ENCODE assay signal across 8 cellular contexts in the genomic region with DNA sequence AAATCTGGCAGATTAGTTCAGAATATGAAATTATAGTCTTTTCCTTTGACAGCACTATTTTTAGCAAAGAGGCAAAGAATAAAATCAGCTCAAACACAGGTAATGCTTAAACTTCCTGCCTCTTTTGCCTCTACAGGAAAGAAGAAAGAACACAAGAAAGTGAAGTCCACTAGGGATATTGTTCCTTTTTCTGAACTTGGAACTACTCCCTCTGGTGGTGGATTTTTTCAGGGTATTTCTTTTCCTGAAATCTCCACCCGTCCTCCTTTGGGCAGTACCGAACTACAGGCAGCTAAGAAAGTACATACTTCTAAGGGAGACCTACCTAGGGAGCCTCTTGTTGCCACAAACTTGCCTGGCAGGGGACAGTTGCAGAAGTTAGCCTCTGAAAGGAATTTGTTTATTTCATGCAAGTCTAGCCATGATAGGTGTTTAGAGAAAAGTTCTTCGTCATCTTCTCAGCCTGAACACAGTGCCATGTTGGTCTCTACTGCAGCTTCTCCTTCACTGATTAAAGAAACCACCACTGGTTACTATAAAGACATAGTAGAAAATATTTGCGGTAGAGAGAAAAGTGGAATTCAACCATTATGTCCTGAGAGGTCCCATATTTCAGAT. TPM values are rescaled to one million over a fixed set of nuclear protein-coding genes. Genes with fewer than 3 reads are reported as not detected.
DNase-seq lines count a peak whose midpoint lies in the region; ATAC-seq, FAIRE-seq and TF ChIP-seq lines count a peak whose summit lies in the region.

No MANE protein-coding gene starts in this region.

- no peaks in the 10 kb centered on the region for H3K4me1 ChIP-seq in small intestine (ENCODE audit: control insufficient read depth in 2 of 2, insufficient read depth in 1 of 2, low read depth in 1 of 2, low read length in 1 of 2)

- peaks cover 57% of the 10 kb centered on the region for H3K36me3 Mint-ChIP-seq in activated CD4-positive, alpha-beta T cell treated with anti-CD3 and anti-CD28 coated beads for 36 hours (ENCODE audit: low read depth)

- H3K4me1 Mint-ChIP-seq in activated CD4-positive, alpha-beta T cell treated with anti-CD3 and anti-CD28 coated beads for 36 hours: peaks cover 5% of the 10 kb centered on the region

- no peak for FAIRE-seq in small intestine (lab: Jason Lieb, UNC)

- H3K9me3 ChIP-seq in small intestine (ENCODE audit: control insufficient read depth, low read depth): no peaks in the 10 kb centered on the region

- H3K4me3 Mint-ChIP-seq in activated CD4-positive, alpha-beta T cell treated with anti-CD3 and anti-CD28 coated beads for 36 hours: no peak overlapping the region

- TF ChIP-seq EP300 in Ishikawa (IDR thresholded peaks at IDR 0.05; ENCODE audit: borderline replicate concordance): no peak

- 52 to 70% (median 64%) methylated on average over 4 of the region's 4 CpGs for WGBS in small intestine, 3 donors

- no peaks in the 10 kb centered on the region for H3K27me3 Mint-ChIP-seq in activated CD4-positive, alpha-beta T cell treated with anti-CD3 and anti-CD28 coated beads for 36 hours

- intact Hi-C loops in activated CD4-positive, alpha-beta T cell treated with anti-CD3 and anti-CD28 coated beads for 36 hours (cut with DNase I, micrococcal nuclease): loop anchor here (1.0 to 5.0 kb wide), 4 partner anchors 14 to 110 kb away; no protein-coding TSS in a partner anchor

- peak; percentile 61 for ATAC-seq in activated CD4-positive, alpha-beta T cell treated with anti-CD3 and anti-CD28 coated beads for 36 hours

- CTCF ChIA-PET in activated CD4-positive, alpha-beta T cell treated with anti-CD3 and anti-CD28 coated beads for 36 hours (lab: Charles Lee): interaction anchor here (0.7 to 5.0 kb wide), 20 partner anchors 11 to 116 kb away, joined by 3 to 53 read pairs (median 4); no protein-coding TSS in a partner anchor

- POLR2A ChIA-PET in activated CD4-positive, alpha-beta T cell treated with anti-CD3 and anti-CD28 coated beads for 36 hours (lab: Charles Lee): interaction anchor here (0.6 to 0.8 kb wide), 2 partner anchors 15 to 17 kb away, joined by 3 to 9 read pairs; no protein-coding TSS in a partner anchor

- H3K9me3 Mint-ChIP-seq in activated CD4-positive, alpha-beta T cell treated with anti-CD3 and anti-CD28 coated beads for 36 hours (ENCODE audit: low read depth): no peaks in the 10 kb centered on the region

- TF ChIP-seq CTCF in fibroblast of mammary gland (conservative IDR thresholded peaks at IDR 0.05; ENCODE audit: control insufficient read depth, insufficient read depth, low read depth, low read length): peak; percentile 64

- no peak overlapping the region for H3K27ac Mint-ChIP-seq in activated CD4-positive, alpha-beta T cell treated with anti-CD3 and anti-CD28 coated beads for 36 hours

- no peak for DNase-seq in activated CD4-positive, alpha-beta T cell treated with anti-CD3 and anti-CD28 coated beads for 36 hours
- no peak for DNase-seq in activated CD4-positive, alpha-beta T cell treated with anti-CD3 and anti-CD28 coated beads for 1 hour
- DNase-seq in SKM-1 treated with dmso at 0.1 percent for 144 hours (lab: John Stamatoyannopoulos, UW; ENCODE audit: unreplicated experiment) (peak; percentile 5), fibroblast of mammary gland (ENCODE audit: low read depth) (peak; percentile 66), small intestine (peak; percentile 66)
- no peak for DNase-seq in stimulated activated CD4-positive, alpha-beta T cell treated with anti-CD3 and anti-CD28 coated beads, Interleukin-1b, Interleukin-23, amount 100 ng/mL, for 48 hours
- no peak for DNase-seq in activated CD4-positive, alpha-beta T cell treated with anti-CD3 and anti-CD28 coated beads, Interleukin-2, amount 50 U/mL, for 48 hours

- no peak overlapping the region for H3K4me3 ChIP-seq in fibroblast of mammary gland (ENCODE audit: control insufficient read depth, low read depth, low read length)
- H3K4me3 ChIP-seq in small intestine (ENCODE audit: low read depth in 1 of 2, low read length in 2 of 2): no peak overlapping the region

- peaks cover 0 to 2% of the 10 kb centered on the region in 2 donors for H3K36me3 ChIP-seq in small intestine (ENCODE audit: control insufficient read depth in 2 of 2, insufficient read depth in 2 of 2, low read length in 2 of 2)

- H3K27me3 ChIP-seq in small intestine (ENCODE audit: control insufficient read depth in 2 of 2, insufficient read depth in 2 of 2, low read length in 2 of 2): no peaks in the 10 kb centered on the region

- H3K27ac ChIP-seq in small intestine (ENCODE audit: low read depth in 1 of 2, low read length in 1 of 2): no peak overlapping the region

- TF ChIP-seq RAD21 in Ishikawa (IDR thresholded peaks at IDR 0.05; ENCODE audit: low read depth): peak; percentile 38

TF ChIP-seq in Ishikawa, 13 proteins besides CTCF, POLR2A, EP300 and RAD21:
- TF ChIP-seq TCF12 (IDR thresholded peaks at IDR 0.05; ENCODE audit: low read depth) (no peak), TEAD4 (IDR thresholded peaks at IDR 0.05) (no peak), NFIC (IDR thresholded peaks at IDR 0.05) (no peak), ZBTB7A (IDR thresholded peaks at IDR 0.05; ENCODE audit: low read depth) (no peak), FOXM1 (IDR thresholded peaks at IDR 0.05; ENCODE audit: borderline replicate concordance, low read depth) (no peak), YY1 (IDR thresholded peaks at IDR 0.05; ENCODE audit: low read depth) (no peak), CEBPB (IDR thresholded peaks at IDR 0.05) (no peak), REST (IDR thresholded peaks at IDR 0.05; ENCODE audit: low read depth) (no peak), CREB1 (IDR thresholded peaks at IDR 0.05; ENCODE audit: low read depth) (no peak), TAF1 (IDR thresholded peaks at IDR 0.05; ENCODE audit: low read depth) (no peak), EGR1 (IDR thresholded peaks at IDR 0.05) (no peak)
- TF ChIP-seq, protein P1, sequence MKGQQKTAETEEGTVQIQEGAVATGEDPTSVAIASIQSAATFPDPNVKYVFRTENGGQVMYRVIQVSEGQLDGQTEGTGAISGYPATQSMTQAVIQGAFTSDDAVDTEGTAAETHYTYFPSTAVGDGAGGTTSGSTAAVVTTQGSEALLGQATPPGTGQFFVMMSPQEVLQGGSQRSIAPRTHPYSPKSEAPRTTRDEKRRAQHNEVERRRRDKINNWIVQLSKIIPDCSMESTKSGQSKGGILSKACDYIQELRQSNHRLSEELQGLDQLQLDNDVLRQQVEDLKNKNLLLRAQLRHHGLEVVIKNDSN (IDR thresholded peaks at IDR 0.05): no peak
- TF ChIP-seq, protein P2, sequence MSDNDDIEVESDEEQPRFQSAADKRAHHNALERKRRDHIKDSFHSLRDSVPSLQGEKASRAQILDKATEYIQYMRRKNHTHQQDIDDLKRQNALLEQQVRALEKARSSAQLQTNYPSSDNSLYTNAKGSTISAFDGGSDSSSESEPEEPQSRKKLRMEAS (IDR thresholded peaks at IDR 0.05): no peak
TF ChIP-seq in Ishikawa: peak in this region for 0.

RNA-seq across cellular contexts. Expression of gene TMPO, which starts 17.4 kb away (rescaled TPM):
- 100 to 1,000 TPM; 328 to 429 TPM for total RNA-seq in activated CD4-positive, alpha-beta T cell treated with anti-CD3 and anti-CD28 coated beads for 36 hours
- polyA plus RNA-seq in small intestine: 10 to 100 TPM; 19.5 to 66.4 (median 24.4) TPM

Comparison
In these comparisons a context has a peak if more than half of its experiments do, and no peak if none do; other contexts are left out.
1. DNase-seq: peak in SKM-1 treated with dmso at 0.1 percent for 144 hours (single experiment), fibroblast of mammary gland (single experiment) and small intestine (single experiment); none in activated CD4-positive, alpha-beta T cell treated with anti-CD3 and anti-CD28 coated beads for 36 hours (single experiment), activated CD4-positive, alpha-beta T cell treated with anti-CD3 and anti-CD28 coated beads for 1 hour (single experiment), stimulated activated CD4-positive, alpha-beta T cell treated with anti-CD3 and anti-CD28 coated beads, Interleukin-1b, Interleukin-23, amount 100 ng/mL, for 48 hours (single experiment) and activated CD4-positive, alpha-beta T cell treated with anti-CD3 and anti-CD28 coated beads, Interleukin-2, amount 50 U/mL, for 48 hours (0 of 2).